In the genomic region with DNA sequence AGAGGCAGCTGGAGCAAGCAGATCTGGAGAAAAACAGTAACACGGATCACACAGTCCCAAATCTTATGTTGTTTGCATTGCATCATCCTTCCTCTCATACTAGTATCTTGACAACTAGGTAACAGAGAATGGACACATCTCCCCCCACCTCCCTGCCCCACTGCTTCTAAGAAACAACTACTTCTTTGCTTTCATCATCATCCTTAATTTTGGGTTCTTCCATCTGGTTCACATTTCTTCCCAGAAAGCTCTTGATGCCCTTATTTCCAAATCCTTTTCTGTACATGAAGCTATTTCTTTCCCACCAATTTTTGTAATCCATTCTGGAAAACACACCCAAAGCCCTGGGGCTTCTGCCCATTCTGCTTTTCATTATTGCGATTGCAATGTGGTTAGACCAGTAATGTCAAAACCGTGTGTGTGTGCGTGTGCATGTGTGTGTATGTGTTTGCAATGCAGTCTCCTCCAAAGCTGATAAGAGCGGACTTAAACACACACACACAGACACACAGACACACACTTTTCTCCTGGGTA, we compare ENCODE assay signal across 20 cellular contexts.
DNase-seq lines count a peak whose midpoint lies in the region; ATAC-seq, FAIRE-seq and TF ChIP-seq lines count a peak whose summit lies in the region.
"Had no signal": no experiment of that assay in that cellular context is flagged by ENCODE, and none has a peak within 500 bp of the region (broad histone marks: within the 10 kb centered on the region; RNA-seq: fewer than 3 reads in every experiment).

No MANE protein-coding gene starts in this region.

- TF ChIP-seq EP300 in SK-N-SH (IDR thresholded peaks at IDR 0.05; ENCODE audit: borderline replicate concordance in 1 of 2, low read depth in 1 of 2, low read length in 1 of 2), result no peak; a peak in 1 of 4 replicates

- FAIRE-seq in bronchial epithelial cell (lab: Jason Lieb, UNC), result peak; percentile 62
- FAIRE-seq: islet of Langerhans had no signal

- no peak overlapping the region for H2AFZ ChIP-seq in SK-N-SH (ENCODE audit: low read depth)

- H3K4me1 ChIP-seq in SK-N-SH (ENCODE audit: control insufficient read depth in 1 of 2, insufficient read depth in 2 of 2, low read depth in 1 of 2, low read length in 1 of 2), result no peaks in the 10 kb centered on the region; a peak in 1 of 4 replicates
- H3K4me1 ChIP-seq: heart right ventricle, SJCRH30 had no signal

- no peak for TF ChIP-seq RAD21 in SK-N-SH (IDR thresholded peaks at IDR 0.05; ENCODE audit: low read length)

- DNase-seq in SK-N-SH (no peak), bronchial epithelial cell (ENCODE audit: low read depth) (peak; percentile 48), iris pigment epithelial cell (ENCODE audit: low read depth) (peak; percentile 3), WERI-Rb-1 (no peak), NCI-H226 (no peak), putamen (ENCODE audit: low spot score) (no peak)
- DNase-seq: activated CD8-positive, alpha-beta memory T cell treated with anti-CD3 and anti-CD28 coated beads, Interleukin-2, amount 10 ng/mL, durations not matched to agents 7 days and 5 days; activated effector memory CD4-positive, alpha-beta T cell treated with Interleukin-2 at 50 U/mL for 16 hours; DMS79; heart right ventricle; mesendoderm; NCI-H2029; NCI-H524; SJCRH30; T1000 had no signal

- H3K36me3 ChIP-seq in SK-N-SH (replicated peaks in 1 of 2; ENCODE audit: control insufficient read depth in 1 of 2, insufficient read depth in 2 of 2, low read length in 1 of 2) (no peaks in the 10 kb centered on the region), bronchial epithelial cell (ENCODE audit: control insufficient read depth, insufficient read depth, low read length) (no peaks in the 10 kb centered on the region), WERI-Rb-1 (no peaks in the 10 kb centered on the region)
- H3K36me3 ChIP-seq: heart right ventricle, SJCRH30, tibial artery had no signal

- H4K20me1 ChIP-seq in SK-N-SH (ENCODE audit: insufficient read depth), result no peaks in the 10 kb centered on the region

- no peak overlapping the region for H3K9ac ChIP-seq in SK-N-SH

- H3K9me3 ChIP-seq in SK-N-SH, result no peaks in the 10 kb centered on the region
- no peaks in the 10 kb centered on the region for H3K9me3 ChIP-seq in WERI-Rb-1 (ENCODE audit: severe bottlenecking)
- H3K9me3 ChIP-seq: heart right ventricle, SJCRH30, tibial artery had no signal

- H3K4me3 ChIP-seq in SK-N-SH (ENCODE audit: low read depth in 2 of 2, low read length in 1 of 2) (no peak overlapping the region), bronchial epithelial cell (ENCODE audit: low read depth, low read length) (no peak overlapping the region), WERI-Rb-1 (ENCODE audit: low read depth, low read length) (no peak overlapping the region)
- H3K4me3 ChIP-seq: heart right ventricle, SJCRH30, tibial artery had no signal

- CTCF ChIA-PET in SK-N-SH (lab: Yijun Ruan, JAX), result interaction anchor here (0.6 to 1.1 kb wide), 2 partner anchors 15 to 17 kb away, joined by 3 read pairs; no protein-coding TSS in a partner anchor

- TF ChIP-seq CTCF in SK-N-SH (IDR thresholded peaks at IDR 0.05) (no peak), bronchial epithelial cell (IDR thresholded peaks at IDR 0.05; ENCODE audit: insufficient read depth, low read length, severe bottlenecking) (no peak), WERI-Rb-1 (IDR thresholded peaks at IDR 0.05; ENCODE audit: low read depth, low read length) (no peak)

- 66% methylated on average over 5 of the region's 5 CpGs for WGBS in SK-N-SH (ENCODE audit: low lambda C conversion rate)

- H3K27me3 ChIP-seq in SK-N-SH (ENCODE audit: insufficient read depth) (no peaks in the 10 kb centered on the region), bronchial epithelial cell (ENCODE audit: control insufficient read depth, insufficient read depth, low read length) (peaks cover 2% of the 10 kb centered on the region), WERI-Rb-1 (ENCODE audit: insufficient read depth, low read depth, severe bottlenecking) (no peaks in the 10 kb centered on the region)
- H3K27me3 ChIP-seq: heart right ventricle, SJCRH30, tibial artery had no signal

- no peaks in the 10 kb centered on the region for H3F3A ChIP-seq in SK-N-SH (replicated peaks; ENCODE audit: insufficient read depth)

- ATAC-seq in SK-N-SH treated with all-trans-retinoic acid at 6 μM for 48 hours (no peak), GM21526 (IDR thresholded peaks at IDR 0.05; ENCODE audit: low FRiP score, unreplicated experiment) (no peak)
- ATAC-seq: activated CD8-positive, alpha-beta memory T cell treated with anti-CD3 and anti-CD28 coated beads, Interleukin-2, amount 10 ng/mL, durations not matched to agents 7 days and 5 days; heart right ventricle; natural killer cell treated with Interleukin-12 subunit alpha and Interleukin-12 subunit beta and Interleukin-15 and Interleukin-18, amount 100 ng/mL, for 72 hours had no signal

- H3K27ac ChIP-seq in SK-N-SH (ENCODE audit: low read depth in 2 of 2, low read length in 1 of 2) (no peak overlapping the region), WERI-Rb-1 (no peak overlapping the region)
- H3K27ac ChIP-seq: heart right ventricle, SJCRH30, tibial artery had no signal

- no peaks in the 10 kb centered on the region for H3K9me2 ChIP-seq in SK-N-SH

- no peak overlapping the region for H3K4me2 ChIP-seq in SK-N-SH

- POLR2A ChIA-PET in SK-N-SH (lab: Yijun Ruan, JAX), result no interaction called here

- H3K79me2 ChIP-seq in SK-N-SH (ENCODE audit: insufficient read depth), result no peaks in the 10 kb centered on the region

TF ChIP-seq in SK-N-SH, 30 proteins besides CTCF, POLR2A, EP300 and RAD21:
- TF ChIP-seq FOXJ3 (CRISPR knock-in tag; IDR thresholded peaks at IDR 0.05) (peak; percentile 64; the same call in 1 of the 2 replicates), GATA2 (CRISPR knock-in tag; IDR thresholded peaks at IDR 0.05) (peak; percentile 72), TEAD4 (IDR thresholded peaks at IDR 0.05; ENCODE audit: borderline replicate concordance, insufficient read depth) (no peak)

TF ChIP-seq in SK-N-SH treated with all-trans-retinoic acid at 6 μM for 48 hours, 23 proteins besides CTCF, POLR2A, EP300 and RAD21 (continues in another document):
- TF ChIP-seq ZNF565 (CRISPR knock-in tag; conservative IDR thresholded peaks at IDR 0.05; ENCODE audit: low read depth) (no peak), ZC3H10 (CRISPR knock-in tag; IDR thresholded peaks at IDR 0.05) (no peak), ZFP3 (CRISPR knock-in tag; IDR thresholded peaks at IDR 0.05) (no peak), TCF4 (CRISPR knock-in tag; IDR thresholded peaks at IDR 0.05; ENCODE audit: borderline replicate concordance) (no peak), ZFP30 (CRISPR knock-in tag; IDR thresholded peaks at IDR 0.05) (no peak), BACH2 (CRISPR knock-in tag; IDR thresholded peaks at IDR 0.05; ENCODE audit: borderline replicate concordance) (no peak), ZNF70 (CRISPR knock-in tag; IDR thresholded peaks at IDR 0.05) (no peak), CSDC2 (CRISPR knock-in tag; IDR thresholded peaks at IDR 0.05) (no peak), ARNTL (CRISPR knock-in tag; IDR thresholded peaks at IDR 0.05; ENCODE audit: borderline replicate concordance, low read depth) (no peak), ZNF8 (CRISPR knock-in tag; IDR thresholded peaks at IDR 0.05) (no peak), POU6F1 (CRISPR knock-in tag; IDR thresholded peaks at IDR 0.05; ENCODE audit: borderline replicate concordance, low read depth) (no peak)
- TF ChIP-seq, protein P1, sequence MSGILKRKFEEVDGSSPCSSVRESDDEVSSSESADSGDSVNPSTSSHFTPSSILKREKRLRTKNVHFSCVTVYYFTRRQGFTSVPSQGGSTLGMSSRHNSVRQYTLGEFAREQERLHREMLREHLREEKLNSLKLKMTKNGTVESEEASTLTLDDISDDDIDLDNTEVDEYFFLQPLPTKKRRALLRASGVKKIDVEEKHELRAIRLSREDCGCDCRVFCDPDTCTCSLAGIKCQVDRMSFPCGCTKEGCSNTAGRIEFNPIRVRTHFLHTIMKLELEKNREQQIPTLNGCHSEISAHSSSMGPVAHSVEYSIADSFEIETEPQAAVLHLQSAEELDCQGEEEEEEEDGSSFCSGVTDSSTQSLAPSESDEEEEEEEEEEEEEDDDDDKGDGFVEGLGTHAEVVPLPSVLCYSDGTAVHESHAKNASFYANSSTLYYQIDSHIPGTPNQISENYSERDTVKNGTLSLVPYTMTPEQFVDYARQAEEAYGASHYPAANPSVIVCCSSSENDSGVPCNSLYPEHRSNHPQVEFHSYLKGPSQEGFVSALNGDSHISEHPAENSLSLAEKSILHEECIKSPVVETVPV (CRISPR knock-in tag; IDR thresholded peaks at IDR 0.05), result no peak
- TF ChIP-seq, protein P2, sequence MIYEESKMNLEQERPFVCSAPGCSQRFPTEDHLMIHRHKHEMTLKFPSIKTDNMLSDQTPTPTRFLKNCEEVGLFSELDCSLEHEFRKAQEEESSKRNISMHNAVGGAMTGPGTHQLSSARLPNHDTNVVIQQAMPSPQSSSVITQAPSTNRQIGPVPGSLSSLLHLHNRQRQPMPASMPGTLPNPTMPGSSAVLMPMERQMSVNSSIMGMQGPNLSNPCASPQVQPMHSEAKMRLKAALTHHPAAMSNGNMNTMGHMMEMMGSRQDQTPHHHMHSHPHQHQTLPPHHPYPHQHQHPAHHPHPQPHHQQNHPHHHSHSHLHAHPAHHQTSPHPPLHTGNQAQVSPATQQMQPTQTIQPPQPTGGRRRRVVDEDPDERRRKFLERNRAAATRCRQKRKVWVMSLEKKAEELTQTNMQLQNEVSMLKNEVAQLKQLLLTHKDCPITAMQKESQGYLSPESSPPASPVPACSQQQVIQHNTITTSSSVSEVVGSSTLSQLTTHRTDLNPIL (CRISPR knock-in tag; IDR thresholded peaks at IDR 0.05; ENCODE audit: low read depth), result no peak

Comparison
In these comparisons a context has a peak if more than half of its experiments do, and no peak if none do; other contexts are left out.
1. DNase-seq: peak in bronchial epithelial cell (single experiment) and iris pigment epithelial cell (single experiment); none in SK-N-SH (single experiment), WERI-Rb-1 (single experiment), NCI-H226 (single experiment) and putamen (single experiment).